Comparison of ENCODE assay signal across 20 cellular contexts in genomic region chr10:492896-493295, GRCh38.
"Had no signal": no experiment of that assay in that cellular context is flagged by ENCODE, and none has a peak within 500 bp of the region (broad histone marks: within the 10 kb centered on the region; RNA-seq: fewer than 3 reads in every experiment).

No MANE protein-coding gene starts in this region.

- H3K9me3 Mint-ChIP-seq: activated naive CD4-positive, alpha-beta T cell treated with anti-CD3 and anti-CD28 coated beads, Interleukin-2, amount 50 U/mL, for 72 hours; activated T-cell treated with anti-CD3 and anti-CD28 coated beads, Interleukin-2, amount 50 U/mL, for 24 hours; activated T-helper 17 cell treated with anti-CD3 and anti-CD28 coated beads, Interleukin-2, amount 50 U/mL, for 72 hours; central memory CD8-positive, alpha-beta T cell; memory B cell; natural killer cell had no signal

- H3K27ac Mint-ChIP-seq: activated naive CD4-positive, alpha-beta T cell treated with anti-CD3 and anti-CD28 coated beads, Interleukin-2, amount 50 U/mL, for 72 hours; activated T-cell treated with anti-CD3 and anti-CD28 coated beads, Interleukin-2, amount 50 U/mL, for 24 hours; activated T-helper 17 cell treated with anti-CD3 and anti-CD28 coated beads, Interleukin-2, amount 50 U/mL, for 72 hours; memory B cell; natural killer cell had no signal

- H3K4me1 Mint-ChIP-seq: activated T-helper 17 cell treated with anti-CD3 and anti-CD28 coated beads, Interleukin-2, amount 50 U/mL, for 72 hours; central memory CD8-positive, alpha-beta T cell; memory B cell; natural killer cell had no signal

- H3K9me3 ChIP-seq: ascending aorta, heart right ventricle, mucosa of descending colon, SK-N-SH had no signal

- ATAC-seq: activated naive CD4-positive, alpha-beta T cell treated with anti-CD3 and anti-CD28 coated beads, Interleukin-2, amount 50 U/mL, for 72 hours; activated T-helper 17 cell treated with anti-CD3 and anti-CD28 coated beads, Interleukin-2, amount 50 U/mL, for 72 hours; esophagus mucosa; heart right ventricle; left colon; mucosa of descending colon; natural killer cell had no signal

- H3K27ac ChIP-seq: ascending aorta, heart right ventricle, parathyroid adenoma, WERI-Rb-1 had no signal

- DNase-seq: activated CD4-positive, alpha-beta T cell treated with anti-CD3 and anti-CD28 coated beads for 1 hour; activated CD8-positive, alpha-beta memory T cell treated with anti-CD3 and anti-CD28 coated beads, Interleukin-2, amount 50 U/mL, for 4 hours; activated T-cell treated with anti-CD3 and anti-CD28 coated beads, Interleukin-2, amount 50 U/mL, for 24 hours; effector memory CD4-positive, alpha-beta T cell; heart right ventricle; islet precursor cell; left colon; mucosa of descending colon; natural killer cell; SK-N-SH; stimulated activated CD4-positive, alpha-beta T cell treated with anti-CD3 and anti-CD28 coated beads, Interleukin-4, amount 100 ng/mL, for 24 hours; stimulated activated naive CD4-positive, alpha-beta T cell treated with Interleukin-2 at 50 U/mL for 16 hours; WERI-Rb-1 had no signal

- H3K36me3 Mint-ChIP-seq: activated naive CD4-positive, alpha-beta T cell treated with anti-CD3 and anti-CD28 coated beads, Interleukin-2, amount 50 U/mL, for 72 hours; memory B cell; natural killer cell had no signal

- H3K4me3 ChIP-seq: ascending aorta, heart right ventricle, mucosa of descending colon had no signal

- H3K27me3 ChIP-seq: ascending aorta, heart right ventricle had no signal

- H3K4me3 Mint-ChIP-seq: activated T-cell treated with anti-CD3 and anti-CD28 coated beads, Interleukin-2, amount 50 U/mL, for 24 hours; activated T-helper 17 cell treated with anti-CD3 and anti-CD28 coated beads, Interleukin-2, amount 50 U/mL, for 72 hours; central memory CD8-positive, alpha-beta T cell; memory B cell; natural killer cell had no signal

- H3K36me3 ChIP-seq: ascending aorta, heart right ventricle, WERI-Rb-1 had no signal
